In the genomic region with DNA sequence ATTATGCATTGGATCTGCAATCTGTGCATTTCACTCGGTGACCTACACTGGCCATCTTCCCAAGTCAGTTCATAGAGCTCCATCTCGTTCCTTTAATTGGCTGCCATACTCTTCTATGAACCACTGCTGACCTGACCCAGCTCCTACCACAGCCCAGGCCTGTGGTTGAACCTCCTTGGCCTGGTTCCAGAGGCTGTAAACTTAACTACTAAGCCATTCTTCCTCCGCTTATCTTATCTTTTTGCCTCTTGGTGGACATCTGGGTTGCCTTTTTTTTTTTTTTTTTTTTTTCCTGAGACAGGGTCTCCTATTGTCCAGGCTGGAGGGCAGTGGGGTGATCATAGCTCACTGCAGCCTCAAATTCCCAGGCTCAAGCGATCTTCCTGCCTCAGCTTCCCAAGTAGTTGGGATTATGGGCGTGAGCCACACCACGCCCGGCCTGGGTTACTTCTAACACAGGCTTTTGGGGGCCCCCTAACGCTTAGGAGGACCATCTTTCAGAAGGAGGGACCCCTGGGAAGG, we compare ENCODE assay signal across 1 cellular context.
TF ChIP-seq lines count a peak whose summit lies in the region.

No MANE protein-coding gene starts in this region.

TF ChIP-seq in K562, 482 proteins besides CTCF, POLR2A, EP300 and RAD21 (continues in another document):
- TF ChIP-seq, protein P1, sequence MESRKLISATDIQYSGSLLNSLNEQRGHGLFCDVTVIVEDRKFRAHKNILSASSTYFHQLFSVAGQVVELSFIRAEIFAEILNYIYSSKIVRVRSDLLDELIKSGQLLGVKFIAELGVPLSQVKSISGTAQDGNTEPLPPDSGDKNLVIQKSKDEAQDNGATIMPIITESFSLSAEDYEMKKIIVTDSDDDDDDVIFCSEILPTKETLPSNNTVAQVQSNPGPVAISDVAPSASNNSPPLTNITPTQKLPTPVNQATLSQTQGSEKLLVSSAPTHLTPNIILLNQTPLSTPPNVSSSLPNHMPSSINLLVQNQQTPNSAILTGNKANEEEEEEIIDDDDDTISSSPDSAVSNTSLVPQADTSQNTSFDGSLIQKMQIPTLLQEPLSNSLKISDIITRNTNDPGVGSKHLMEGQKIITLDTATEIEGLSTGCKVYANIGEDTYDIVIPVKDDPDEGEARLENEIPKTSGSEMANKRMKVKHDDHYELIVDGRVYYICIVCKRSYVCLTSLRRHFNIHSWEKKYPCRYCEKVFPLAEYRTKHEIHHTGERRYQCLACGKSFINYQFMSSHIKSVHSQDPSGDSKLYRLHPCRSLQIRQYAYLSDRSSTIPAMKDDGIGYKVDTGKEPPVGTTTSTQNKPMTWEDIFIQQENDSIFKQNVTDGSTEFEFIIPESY (CRISPR knock-in tag; IDR thresholded peaks at IDR 0.05): no peak
- TF ChIP-seq, protein P2, sequence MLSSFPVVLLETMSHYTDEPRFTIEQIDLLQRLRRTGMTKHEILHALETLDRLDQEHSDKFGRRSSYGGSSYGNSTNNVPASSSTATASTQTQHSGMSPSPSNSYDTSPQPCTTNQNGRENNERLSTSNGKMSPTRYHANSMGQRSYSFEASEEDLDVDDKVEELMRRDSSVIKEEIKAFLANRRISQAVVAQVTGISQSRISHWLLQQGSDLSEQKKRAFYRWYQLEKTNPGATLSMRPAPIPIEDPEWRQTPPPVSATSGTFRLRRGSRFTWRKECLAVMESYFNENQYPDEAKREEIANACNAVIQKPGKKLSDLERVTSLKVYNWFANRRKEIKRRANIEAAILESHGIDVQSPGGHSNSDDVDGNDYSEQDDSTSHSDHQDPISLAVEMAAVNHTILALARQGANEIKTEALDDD (IDR thresholded peaks at IDR 0.05): peak; percentile 73; the same call in 1 of the 2 replicates
- TF ChIP-seq, protein P3, sequence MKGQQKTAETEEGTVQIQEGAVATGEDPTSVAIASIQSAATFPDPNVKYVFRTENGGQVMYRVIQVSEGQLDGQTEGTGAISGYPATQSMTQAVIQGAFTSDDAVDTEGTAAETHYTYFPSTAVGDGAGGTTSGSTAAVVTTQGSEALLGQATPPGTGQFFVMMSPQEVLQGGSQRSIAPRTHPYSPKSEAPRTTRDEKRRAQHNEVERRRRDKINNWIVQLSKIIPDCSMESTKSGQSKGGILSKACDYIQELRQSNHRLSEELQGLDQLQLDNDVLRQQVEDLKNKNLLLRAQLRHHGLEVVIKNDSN (CRISPR knock-in tag; IDR thresholded peaks at IDR 0.05): no peak
- TF ChIP-seq, protein P4, sequence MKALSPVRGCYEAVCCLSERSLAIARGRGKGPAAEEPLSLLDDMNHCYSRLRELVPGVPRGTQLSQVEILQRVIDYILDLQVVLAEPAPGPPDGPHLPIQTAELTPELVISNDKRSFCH (CRISPR knock-in tag; IDR thresholded peaks at IDR 0.05): no peak
- TF ChIP-seq, protein P4 (tag; IDR thresholded peaks at IDR 0.05): no peak
- no peak for TF ChIP-seq HMG20B (CRISPR knock-in tag; IDR thresholded peaks at IDR 0.05)
- TF ChIP-seq, protein P5, sequence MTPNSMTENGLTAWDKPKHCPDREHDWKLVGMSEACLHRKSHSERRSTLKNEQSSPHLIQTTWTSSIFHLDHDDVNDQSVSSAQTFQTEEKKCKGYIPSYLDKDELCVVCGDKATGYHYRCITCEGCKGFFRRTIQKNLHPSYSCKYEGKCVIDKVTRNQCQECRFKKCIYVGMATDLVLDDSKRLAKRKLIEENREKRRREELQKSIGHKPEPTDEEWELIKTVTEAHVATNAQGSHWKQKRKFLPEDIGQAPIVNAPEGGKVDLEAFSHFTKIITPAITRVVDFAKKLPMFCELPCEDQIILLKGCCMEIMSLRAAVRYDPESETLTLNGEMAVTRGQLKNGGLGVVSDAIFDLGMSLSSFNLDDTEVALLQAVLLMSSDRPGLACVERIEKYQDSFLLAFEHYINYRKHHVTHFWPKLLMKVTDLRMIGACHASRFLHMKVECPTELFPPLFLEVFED (CRISPR knock-in tag; conservative IDR thresholded peaks at IDR 0.05): no peak
- no peak for TF ChIP-seq RFX7 (CRISPR knock-in tag; IDR thresholded peaks at IDR 0.05)
- no peak for TF ChIP-seq SRSF9 (IDR thresholded peaks at IDR 0.05; ENCODE audit: borderline replicate concordance, low read depth, low read length)
- no peak for TF ChIP-seq SIN3A (IDR thresholded peaks at IDR 0.05; ENCODE audit: borderline replicate concordance in 2 of 2, control insufficient read depth in 1 of 2, low read depth in 2 of 2, low read length in 2 of 2)
- TF ChIP-seq TCF3 (CRISPR knock-in tag; IDR thresholded peaks at IDR 0.05): peak; percentile 75
- TF ChIP-seq, protein P6, sequence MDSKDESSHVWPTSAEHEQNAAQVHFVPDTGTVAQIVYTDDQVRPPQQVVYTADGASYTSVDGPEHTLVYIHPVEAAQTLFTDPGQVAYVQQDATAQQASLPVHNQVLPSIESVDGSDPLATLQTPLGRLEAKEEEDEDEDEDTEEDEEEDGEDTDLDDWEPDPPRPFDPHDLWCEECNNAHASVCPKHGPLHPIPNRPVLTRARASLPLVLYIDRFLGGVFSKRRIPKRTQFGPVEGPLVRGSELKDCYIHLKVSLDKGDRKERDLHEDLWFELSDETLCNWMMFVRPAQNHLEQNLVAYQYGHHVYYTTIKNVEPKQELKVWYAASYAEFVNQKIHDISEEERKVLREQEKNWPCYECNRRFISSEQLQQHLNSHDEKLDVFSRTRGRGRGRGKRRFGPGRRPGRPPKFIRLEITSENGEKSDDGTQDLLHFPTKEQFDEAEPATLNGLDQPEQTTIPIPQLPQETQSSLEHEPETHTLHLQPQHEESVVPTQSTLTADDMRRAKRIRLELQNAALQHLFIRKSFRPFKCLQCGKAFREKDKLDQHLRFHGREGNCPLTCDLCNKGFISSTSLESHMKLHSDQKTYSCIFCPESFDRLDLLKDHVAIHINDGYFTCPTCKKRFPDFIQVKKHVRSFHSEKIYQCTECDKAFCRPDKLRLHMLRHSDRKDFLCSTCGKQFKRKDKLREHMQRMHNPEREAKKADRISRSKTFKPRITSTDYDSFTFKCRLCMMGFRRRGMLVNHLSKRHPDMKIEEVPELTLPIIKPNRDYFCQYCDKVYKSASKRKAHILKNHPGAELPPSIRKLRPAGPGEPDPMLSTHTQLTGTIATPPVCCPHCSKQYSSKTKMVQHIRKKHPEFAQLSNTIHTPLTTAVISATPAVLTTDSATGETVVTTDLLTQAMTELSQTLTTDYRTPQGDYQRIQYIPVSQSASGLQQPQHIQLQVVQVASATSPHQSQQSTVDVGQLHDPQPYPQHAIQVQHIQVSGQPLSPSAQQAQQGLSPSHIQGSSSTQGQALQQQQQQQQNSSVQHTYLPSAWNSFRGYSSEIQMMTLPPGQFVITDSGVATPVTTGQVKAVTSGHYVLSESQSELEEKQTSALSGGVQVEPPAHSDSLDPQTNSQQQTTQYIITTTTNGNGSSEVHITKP (IDR thresholded peaks at IDR 0.05; ENCODE audit: partially characterized antibody): no peak
- TF ChIP-seq PCBP1 (IDR thresholded peaks at IDR 0.05; ENCODE audit: low read depth, low read length, poor library complexity, severe bottlenecking): no peak
- TF ChIP-seq JUND (IDR thresholded peaks at IDR 0.05; ENCODE audit: borderline replicate concordance, low read depth, low read length): peak; percentile 10; the same call in 1 of the 2 replicates
- TF ChIP-seq JUND (tag; IDR thresholded peaks at IDR 0.05; ENCODE audit: borderline replicate concordance, low read depth, low read length): no peak; the same call in 2 of the 3 replicates
- no peak for TF ChIP-seq NFE2 (IDR thresholded peaks at IDR 0.05; ENCODE audit: low read depth)
- no peak for TF ChIP-seq ZSCAN29 (IDR thresholded peaks at IDR 0.05)
- no peak for TF ChIP-seq ZNF445 (CRISPR knock-in tag; IDR thresholded peaks at IDR 0.05; ENCODE audit: low read depth)
- TF ChIP-seq ARID1B (IDR thresholded peaks at IDR 0.05): peak; percentile 83
- TF ChIP-seq, protein P7, sequence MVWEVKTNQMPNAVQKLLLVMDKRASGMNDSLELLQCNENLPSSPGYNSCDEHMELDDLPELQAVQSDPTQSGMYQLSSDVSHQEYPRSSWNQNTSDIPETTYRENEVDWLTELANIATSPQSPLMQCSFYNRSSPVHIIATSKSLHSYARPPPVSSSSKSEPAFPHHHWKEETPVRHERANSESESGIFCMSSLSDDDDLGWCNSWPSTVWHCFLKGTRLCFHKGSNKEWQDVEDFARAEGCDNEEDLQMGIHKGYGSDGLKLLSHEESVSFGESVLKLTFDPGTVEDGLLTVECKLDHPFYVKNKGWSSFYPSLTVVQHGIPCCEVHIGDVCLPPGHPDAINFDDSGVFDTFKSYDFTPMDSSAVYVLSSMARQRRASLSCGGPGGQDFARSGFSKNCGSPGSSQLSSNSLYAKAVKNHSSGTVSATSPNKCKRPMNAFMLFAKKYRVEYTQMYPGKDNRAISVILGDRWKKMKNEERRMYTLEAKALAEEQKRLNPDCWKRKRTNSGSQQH (CRISPR knock-in tag; IDR thresholded peaks at IDR 0.05): no peak
- TF ChIP-seq ESRRA (IDR thresholded peaks at IDR 0.05; ENCODE audit: borderline replicate concordance, low read depth): peak; percentile 73; the same call in 1 of the 2 replicates
- peak; percentile 40; the same call in 1 of the 2 replicates for TF ChIP-seq PML (IDR thresholded peaks at IDR 0.05; ENCODE audit: low read length)
- TF ChIP-seq TAL1 (IDR thresholded peaks at IDR 0.05): peak; percentile 75
- 0 out of 2 replicates have a peak, but pooled peaks have one; percentile 17 for TF ChIP-seq MTA1 (IDR thresholded peaks at IDR 0.05; ENCODE audit: borderline replicate concordance)
- no peak for TF ChIP-seq RNF2 (IDR thresholded peaks at IDR 0.05)
- no peak for TF ChIP-seq ZNF143 (CRISPR knock-in tag; IDR thresholded peaks at IDR 0.05)
- no peak for TF ChIP-seq NRF1 (conservative IDR thresholded peaks at IDR 0.05 in 1 of 2, IDR thresholded peaks at IDR 0.05 in 1 of 2)
- peak; percentile 67; the same call in 1 of the 2 replicates for TF ChIP-seq HDAC2 (IDR thresholded peaks at IDR 0.05)
- TF ChIP-seq C11orf30 (IDR thresholded peaks at IDR 0.05; ENCODE audit: low read depth): no peak
- TF ChIP-seq, protein P8, sequence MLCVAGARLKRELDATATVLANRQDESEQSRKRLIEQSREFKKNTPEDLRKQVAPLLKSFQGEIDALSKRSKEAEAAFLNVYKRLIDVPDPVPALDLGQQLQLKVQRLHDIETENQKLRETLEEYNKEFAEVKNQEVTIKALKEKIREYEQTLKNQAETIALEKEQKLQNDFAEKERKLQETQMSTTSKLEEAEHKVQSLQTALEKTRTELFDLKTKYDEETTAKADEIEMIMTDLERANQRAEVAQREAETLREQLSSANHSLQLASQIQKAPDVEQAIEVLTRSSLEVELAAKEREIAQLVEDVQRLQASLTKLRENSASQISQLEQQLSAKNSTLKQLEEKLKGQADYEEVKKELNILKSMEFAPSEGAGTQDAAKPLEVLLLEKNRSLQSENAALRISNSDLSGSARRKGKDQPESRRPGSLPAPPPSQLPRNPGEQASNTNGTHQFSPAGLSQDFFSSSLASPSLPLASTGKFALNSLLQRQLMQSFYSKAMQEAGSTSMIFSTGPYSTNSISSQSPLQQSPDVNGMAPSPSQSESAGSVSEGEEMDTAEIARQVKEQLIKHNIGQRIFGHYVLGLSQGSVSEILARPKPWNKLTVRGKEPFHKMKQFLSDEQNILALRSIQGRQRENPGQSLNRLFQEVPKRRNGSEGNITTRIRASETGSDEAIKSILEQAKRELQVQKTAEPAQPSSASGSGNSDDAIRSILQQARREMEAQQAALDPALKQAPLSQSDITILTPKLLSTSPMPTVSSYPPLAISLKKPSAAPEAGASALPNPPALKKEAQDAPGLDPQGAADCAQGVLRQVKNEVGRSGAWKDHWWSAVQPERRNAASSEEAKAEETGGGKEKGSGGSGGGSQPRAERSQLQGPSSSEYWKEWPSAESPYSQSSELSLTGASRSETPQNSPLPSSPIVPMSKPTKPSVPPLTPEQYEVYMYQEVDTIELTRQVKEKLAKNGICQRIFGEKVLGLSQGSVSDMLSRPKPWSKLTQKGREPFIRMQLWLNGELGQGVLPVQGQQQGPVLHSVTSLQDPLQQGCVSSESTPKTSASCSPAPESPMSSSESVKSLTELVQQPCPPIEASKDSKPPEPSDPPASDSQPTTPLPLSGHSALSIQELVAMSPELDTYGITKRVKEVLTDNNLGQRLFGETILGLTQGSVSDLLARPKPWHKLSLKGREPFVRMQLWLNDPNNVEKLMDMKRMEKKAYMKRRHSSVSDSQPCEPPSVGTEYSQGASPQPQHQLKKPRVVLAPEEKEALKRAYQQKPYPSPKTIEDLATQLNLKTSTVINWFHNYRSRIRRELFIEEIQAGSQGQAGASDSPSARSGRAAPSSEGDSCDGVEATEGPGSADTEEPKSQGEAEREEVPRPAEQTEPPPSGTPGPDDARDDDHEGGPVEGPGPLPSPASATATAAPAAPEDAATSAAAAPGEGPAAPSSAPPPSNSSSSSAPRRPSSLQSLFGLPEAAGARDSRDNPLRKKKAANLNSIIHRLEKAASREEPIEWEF (CRISPR knock-in tag; IDR thresholded peaks at IDR 0.05): no peak
- TF ChIP-seq, protein P9, sequence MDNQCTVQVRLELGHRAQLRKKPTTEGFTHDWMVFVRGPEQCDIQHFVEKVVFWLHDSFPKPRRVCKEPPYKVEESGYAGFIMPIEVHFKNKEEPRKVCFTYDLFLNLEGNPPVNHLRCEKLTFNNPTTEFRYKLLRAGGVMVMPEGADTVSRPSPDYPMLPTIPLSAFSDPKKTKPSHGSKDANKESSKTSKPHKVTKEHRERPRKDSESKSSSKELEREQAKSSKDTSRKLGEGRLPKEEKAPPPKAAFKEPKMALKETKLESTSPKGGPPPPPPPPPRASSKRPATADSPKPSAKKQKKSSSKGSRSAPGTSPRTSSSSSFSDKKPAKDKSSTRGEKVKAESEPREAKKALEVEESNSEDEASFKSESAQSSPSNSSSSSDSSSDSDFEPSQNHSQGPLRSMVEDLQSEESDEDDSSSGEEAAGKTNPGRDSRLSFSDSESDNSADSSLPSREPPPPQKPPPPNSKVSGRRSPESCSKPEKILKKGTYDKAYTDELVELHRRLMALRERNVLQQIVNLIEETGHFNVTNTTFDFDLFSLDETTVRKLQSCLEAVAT (IDR thresholded peaks at IDR 0.05): 0 out of 4 replicates have a peak, but pooled peaks of 1 of the 2 experiments have one; percentile 18
- no peak for TF ChIP-seq ZBTB1 (CRISPR knock-in tag; IDR thresholded peaks at IDR 0.05; ENCODE audit: borderline replicate concordance, low read depth)
- 0 out of 2 replicates have a peak, but pooled peaks have one; percentile 42 for TF ChIP-seq STAT5A (IDR thresholded peaks at IDR 0.05; ENCODE audit: borderline replicate concordance, low read length)
- TF ChIP-seq, protein P10, sequence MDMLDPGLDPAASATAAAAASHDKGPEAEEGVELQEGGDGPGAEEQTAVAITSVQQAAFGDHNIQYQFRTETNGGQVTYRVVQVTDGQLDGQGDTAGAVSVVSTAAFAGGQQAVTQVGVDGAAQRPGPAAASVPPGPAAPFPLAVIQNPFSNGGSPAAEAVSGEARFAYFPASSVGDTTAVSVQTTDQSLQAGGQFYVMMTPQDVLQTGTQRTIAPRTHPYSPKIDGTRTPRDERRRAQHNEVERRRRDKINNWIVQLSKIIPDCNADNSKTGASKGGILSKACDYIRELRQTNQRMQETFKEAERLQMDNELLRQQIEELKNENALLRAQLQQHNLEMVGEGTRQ (CRISPR knock-in tag; IDR thresholded peaks at IDR 0.05): no peak
- TF ChIP-seq, protein P11, sequence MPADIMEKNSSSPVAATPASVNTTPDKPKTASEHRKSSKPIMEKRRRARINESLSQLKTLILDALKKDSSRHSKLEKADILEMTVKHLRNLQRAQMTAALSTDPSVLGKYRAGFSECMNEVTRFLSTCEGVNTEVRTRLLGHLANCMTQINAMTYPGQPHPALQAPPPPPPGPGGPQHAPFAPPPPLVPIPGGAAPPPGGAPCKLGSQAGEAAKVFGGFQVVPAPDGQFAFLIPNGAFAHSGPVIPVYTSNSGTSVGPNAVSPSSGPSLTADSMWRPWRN (IDR thresholded peaks at IDR 0.05; ENCODE audit: low read depth): peak; percentile 69
- no peak for TF ChIP-seq MAFF (IDR thresholded peaks at IDR 0.05; ENCODE audit: low read length)
- peak; percentile 83 for TF ChIP-seq CBFA2T2 (conservative IDR thresholded peaks at IDR 0.05)
- TF ChIP-seq RCOR1 (IDR thresholded peaks at IDR 0.05; ENCODE audit: borderline replicate concordance in 1 of 2, low read depth in 2 of 2, low read length in 2 of 2): peak in 1 of 2 experiments; percentile 94; a peak in 2 of 4 replicates
- TF ChIP-seq SMARCA4 (IDR thresholded peaks at IDR 0.05): peak; percentile 82
